ENCODE assay signal across 8 cellular contexts in genomic region chr14:21039585-21040369, GRCh38. TPM values are rescaled to one million over a fixed set of nuclear protein-coding genes. Genes with fewer than 3 reads are reported as not detected.
DNase-seq lines count a peak whose midpoint lies in the region; ATAC-seq and TF ChIP-seq lines count a peak whose summit lies in the region.

No MANE protein-coding gene starts in this region.

- WGBS in aorta, 2 donors, result 46 to 47% methylated on average over 8 of the region's 8 CpGs

- H4K20me1 ChIP-seq in SU-DHL-6 (ENCODE audit: low read depth, low read length), result no peaks in the 10 kb centered on the region

- no peak overlapping the region for H3K9ac ChIP-seq in SU-DHL-6 (ENCODE audit: low read length)

- no peaks in the 10 kb centered on the region for H3F3A ChIP-seq in SU-DHL-6 (ENCODE audit: insufficient read depth)

- H3K4me3 ChIP-seq in SU-DHL-6 (ENCODE audit: insufficient read depth, low read length, poor library complexity, severe bottlenecking) (no peak overlapping the region), aorta (ENCODE audit: low read length in 2 of 2) (no peak overlapping the region)

- peak; percentile 70 for DNase-seq in SIG-M5 treated with dmso at 0.1 percent for 504 hours (lab: John Stamatoyannopoulos, UW; ENCODE audit: unreplicated experiment)
- no peak for DNase-seq in SIG-M5 (lab: John Stamatoyannopoulos, UW)
- DNase-seq in epithelial cell of prostate (ENCODE audit: low read depth, low spot score), result no peak
- DNase-seq in middle frontal gyrus (ENCODE audit: extremely low spot score, low spot score), result peak; percentile 44
- DNase-seq in aorta, result peak in 1 of 2 donors; percentile 56
- DNase-seq in activated T-cell treated with anti-CD3 and anti-CD28 coated beads, Interleukin-2, amount 50 U/mL, for 1 hour, result no peak

- intact Hi-C loops in aorta (cut with DNase I), result loop anchor here (1.0 to 5.0 kb wide), 3 partner anchors 24 to 37 kb away; no protein-coding TSS in a partner anchor

- H3K79me2 ChIP-seq in SU-DHL-6 (ENCODE audit: insufficient read depth, low read length), result no peaks in the 10 kb centered on the region

- H3K36me3 ChIP-seq in SU-DHL-6 (ENCODE audit: low read length), result no peaks in the 10 kb centered on the region
- H3K36me3 ChIP-seq in aorta (ENCODE audit: control insufficient read depth in 1 of 2, insufficient read depth in 2 of 2, low read length in 1 of 2), result no peaks in the 10 kb centered on the region

- TF ChIP-seq CTCF in LNCAP (IDR thresholded peaks at IDR 0.05) (peak; percentile 54), SU-DHL-6 (IDR thresholded peaks at IDR 0.05; ENCODE audit: insufficient read depth, low read length, poor library complexity, severe bottlenecking) (peak; percentile 10)

- no peaks in the 10 kb centered on the region for H3K9me2 ChIP-seq in SU-DHL-6 (replicated peaks; ENCODE audit: insufficient read depth, low read length)

- H3K9me3 ChIP-seq in SU-DHL-6 (ENCODE audit: insufficient read depth, low read length) (no peaks in the 10 kb centered on the region), aorta (ENCODE audit: control insufficient read depth, low read length) (no peaks in the 10 kb centered on the region)

- H3K4me1 ChIP-seq in aorta (ENCODE audit: control insufficient read depth in 1 of 2, insufficient read depth in 2 of 2, low read length in 2 of 2), result no peaks in the 10 kb centered on the region

- no peak overlapping the region for H3K4me2 ChIP-seq in SU-DHL-6 (ENCODE audit: low read depth, low read length, poor library complexity, severe bottlenecking)

- H3K27ac ChIP-seq in SU-DHL-6 (ENCODE audit: low read depth, low read length) (no peak overlapping the region), epithelial cell of prostate (peak overlapping the region; percentile 94), aorta (ENCODE audit: low read depth in 1 of 2, low read length in 2 of 2) (peak overlapping the region in 1 of 2 donors; percentile 17)

- peak; percentile 84 for ATAC-seq in aorta (ENCODE audit: low FRiP score)

- H2AFZ ChIP-seq in SU-DHL-6 (ENCODE audit: low read depth, low read length, severe bottlenecking), result no peak overlapping the region

- H3K27me3 ChIP-seq in SU-DHL-6 (ENCODE audit: low read length) (no peaks in the 10 kb centered on the region), aorta (ENCODE audit: control insufficient read depth in 1 of 2, insufficient read depth in 2 of 2, low read length in 1 of 2) (no peaks in the 10 kb centered on the region)

RNA-seq across cellular contexts. Expression of gene RNASE7, which starts 2.4 kb away (rescaled TPM):
- total RNA-seq in aorta, result not detected
- polyA plus RNA-seq in aorta, result not detected

RNA-seq across cellular contexts. Expression of gene RNASE13, which starts 5.2 kb away (rescaled TPM):
- not detected for total RNA-seq in aorta
- polyA plus RNA-seq in aorta, result under 1 TPM in 1 of 2 donors, not detected in 1; 0.18 TPM

RNA-seq across cellular contexts. Expression of gene TPPP2, which starts 9.8 kb away (rescaled TPM):
- not detected for total RNA-seq in aorta
- polyA plus RNA-seq in aorta, result not detected

RNA-seq across cellular contexts. Expression of gene NDRG2, which starts 14.9 kb away (rescaled TPM):
- total RNA-seq in aorta, result 100 to 1,000 TPM in 1 of 2 donors, 10 to 100 TPM in 1; 68.7 to 107 TPM
- polyA plus RNA-seq in aorta, result 100 to 1,000 TPM in 1 of 2 donors, 10 to 100 TPM in 1; 83.6 to 196 TPM

RNA-seq across cellular contexts. Expression of gene RNASE8, which starts 17.8 kb away (rescaled TPM):
- total RNA-seq in aorta, result not detected
- under 1 TPM in 1 of 2 donors, not detected in 1; 1.00 TPM for polyA plus RNA-seq in aorta

Comparison
In these comparisons a context has a peak if more than half of its experiments do, and no peak if none do; other contexts are left out.
1. DNase-seq: peak in SIG-M5 treated with dmso at 0.1 percent for 504 hours (single experiment) and middle frontal gyrus (single experiment); none in SIG-M5 (single experiment), epithelial cell of prostate (single experiment) and activated T-cell treated with anti-CD3 and anti-CD28 coated beads, Interleukin-2, amount 50 U/mL, for 1 hour (single experiment).